ENCODE assay signal across 1 cellular context in the genomic region with DNA sequence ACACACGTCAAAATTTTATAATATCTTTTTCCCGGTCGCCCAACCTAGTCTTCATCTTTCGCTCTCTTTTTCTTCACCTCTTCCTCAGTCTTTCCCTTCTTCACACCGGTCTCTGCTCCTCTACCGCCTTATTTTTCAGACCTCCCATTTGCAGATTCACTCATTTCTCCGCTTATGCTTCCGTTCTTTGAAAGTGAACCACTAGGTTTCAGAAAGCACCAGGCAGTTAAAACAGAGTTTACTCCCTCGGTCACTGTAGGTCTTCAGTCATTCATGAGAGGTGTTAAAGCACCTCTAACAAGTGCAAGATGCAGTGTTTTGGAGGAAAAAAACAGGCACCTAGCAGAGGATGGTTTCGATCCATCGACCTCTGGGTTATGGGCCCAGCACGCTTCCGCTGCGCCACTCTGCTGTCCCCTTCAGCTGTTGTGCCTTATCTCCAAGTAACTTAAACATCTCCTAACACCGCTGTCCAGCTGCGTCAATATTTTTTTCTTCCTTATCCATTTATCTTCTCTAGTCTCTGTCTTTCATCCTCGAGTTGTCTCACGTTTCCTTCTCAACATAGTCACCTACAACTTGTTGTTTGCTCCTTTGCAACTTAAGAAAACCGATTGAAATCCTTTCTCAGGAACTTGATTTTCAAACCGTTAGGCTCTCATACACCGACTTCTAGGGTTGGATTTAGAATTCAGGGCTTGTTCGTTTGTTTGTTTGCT.
TF ChIP-seq lines count a peak whose summit lies in the region.

No MANE protein-coding gene starts in this region.

TF ChIP-seq in HepG2, 621 proteins besides CTCF, POLR2A, EP300 and RAD21 (continued from another document and continues in another):
- TF ChIP-seq SETDB1 (CRISPR knock-in tag; IDR thresholded peaks at IDR 0.05; ENCODE audit: borderline replicate concordance) (0 out of 2 replicates have a peak, but pooled peaks have one; percentile 20), ZKSCAN8 (CRISPR knock-in tag; IDR thresholded peaks at IDR 0.05; ENCODE audit: borderline replicate concordance) (peak; percentile 92), PRMT3 (CRISPR knock-in tag; IDR thresholded peaks at IDR 0.05; ENCODE audit: borderline replicate concordance, low read depth) (no peak; the same call in 1 of the 2 replicates), ISL2 (CRISPR knock-in tag; IDR thresholded peaks at IDR 0.05) (0 out of 2 replicates have a peak, but pooled peaks have one; percentile 26), SMAD3 (CRISPR knock-in tag; IDR thresholded peaks at IDR 0.05) (peak; percentile 93; the same call in 1 of the 2 replicates), CBX1 (IDR thresholded peaks at IDR 0.05; ENCODE audit: low read depth) (peak; percentile 47), KDM2A (CRISPR knock-in tag; IDR thresholded peaks at IDR 0.05; ENCODE audit: borderline replicate concordance, low read depth) (peak; percentile 94), ZNF225 (CRISPR knock-in tag; IDR thresholded peaks at IDR 0.05) (no peak), TCF7 (IDR thresholded peaks at IDR 0.05; ENCODE audit: low read depth) (no peak), YY1 (IDR thresholded peaks at IDR 0.05; ENCODE audit: insufficient read depth, insufficient replicate concordance, low read depth, low read length) (peak; percentile 24), SALL1 (CRISPR knock-in tag; IDR thresholded peaks at IDR 0.05) (peak; percentile 89), HDAC1 (CRISPR knock-in tag; IDR thresholded peaks at IDR 0.05) (peak; percentile 57), POLR2AphosphoS5 (IDR thresholded peaks at IDR 0.05; ENCODE audit: low read depth, low read length) (no peak), FOXP1 (IDR thresholded peaks at IDR 0.05) (0 out of 2 replicates have a peak, but pooled peaks have one; percentile 2), FOXP1 (CRISPR knock-in tag; IDR thresholded peaks at IDR 0.05) (peak; percentile 63; the same call in 1 of the 2 replicates), DNMT3B (CRISPR knock-in tag; conservative IDR thresholded peaks at IDR 0.05) (peak; percentile 72), ZSCAN20 (CRISPR knock-in tag; IDR thresholded peaks at IDR 0.05; ENCODE audit: borderline replicate concordance) (no peak), ZNF891 (CRISPR knock-in tag; IDR thresholded peaks at IDR 0.05) (no peak), SKI (IDR thresholded peaks at IDR 0.05; ENCODE audit: partially characterized antibody) (peak; percentile 24), ZNF546 (CRISPR knock-in tag; conservative IDR thresholded peaks at IDR 0.05) (no peak), RBFOX2 (IDR thresholded peaks at IDR 0.05; ENCODE audit: low read depth, low read length) (no peak), TP53 (CRISPR knock-in tag; conservative IDR thresholded peaks at IDR 0.05) (no peak), PCBP2 (optimal IDR thresholded peaks at IDR 0.05; ENCODE audit: low read depth, low read length, poor library complexity, severe bottlenecking) (no peak), ZNF24 (IDR thresholded peaks at IDR 0.05) (peak; percentile 98), ZNF557 (CRISPR knock-in tag; IDR thresholded peaks at IDR 0.05) (no peak), KLF11 (CRISPR knock-in tag; IDR thresholded peaks at IDR 0.05) (peak; percentile 95), ZNF878 (CRISPR knock-in tag; IDR thresholded peaks at IDR 0.05) (peak; percentile 62), MIER3 (CRISPR knock-in tag; IDR thresholded peaks at IDR 0.05; ENCODE audit: borderline replicate concordance) (peak; percentile 79), TMF1 (CRISPR knock-in tag; IDR thresholded peaks at IDR 0.05; ENCODE audit: low read depth) (0 out of 2 replicates have a peak, but pooled peaks have one; percentile 56), ZNF274 (CRISPR knock-in tag; IDR thresholded peaks at IDR 0.05) (no peak), ZBTB42 (CRISPR knock-in tag; IDR thresholded peaks at IDR 0.05) (peak; percentile 64; the same call in 1 of the 2 replicates), ZNF792 (CRISPR knock-in tag; IDR thresholded peaks at IDR 0.05) (peak; percentile 88; the same call in 1 of the 2 replicates), ELF1 (CRISPR knock-in tag; IDR thresholded peaks at IDR 0.05) (peak; percentile 36; the same call in 1 of the 2 replicates), CBX5 (CRISPR knock-in tag; IDR thresholded peaks at IDR 0.05; ENCODE audit: borderline replicate concordance) (peak; percentile 63; the same call in 1 of the 2 replicates), MIXL1 (CRISPR knock-in tag; IDR thresholded peaks at IDR 0.05) (peak; percentile 72; the same call in 1 of the 2 replicates), JUNB (CRISPR knock-in tag; IDR thresholded peaks at IDR 0.05; ENCODE audit: borderline replicate concordance) (0 out of 2 replicates have a peak, but pooled peaks have one; percentile 31), NKX3-1 (CRISPR knock-in tag; IDR thresholded peaks at IDR 0.05) (peak; percentile 40; the same call in 1 of the 2 replicates), ZNF562 (CRISPR knock-in tag; IDR thresholded peaks at IDR 0.05; ENCODE audit: borderline replicate concordance) (no peak), ZNF333 (CRISPR knock-in tag; IDR thresholded peaks at IDR 0.05; ENCODE audit: borderline replicate concordance) (peak; percentile 42; the same call in 1 of the 2 replicates), IKZF1 (IDR thresholded peaks at IDR 0.05) (no peak), ZMAT3 (CRISPR knock-in tag; conservative IDR thresholded peaks at IDR 0.05) (peak; percentile 94), ZNF556 (CRISPR knock-in tag; IDR thresholded peaks at IDR 0.05; ENCODE audit: borderline replicate concordance) (peak; percentile 70; the same call in 1 of the 2 replicates), ZFP41 (CRISPR knock-in tag; IDR thresholded peaks at IDR 0.05; ENCODE audit: borderline replicate concordance) (no peak), SMAD1 (CRISPR knock-in tag; IDR thresholded peaks at IDR 0.05; ENCODE audit: borderline replicate concordance, low read depth) (peak; percentile 76; the same call in 1 of the 2 replicates), ZNF441 (CRISPR knock-in tag; IDR thresholded peaks at IDR 0.05; ENCODE audit: borderline replicate concordance) (0 out of 2 replicates have a peak, but pooled peaks have one; percentile 42), KLF6 (CRISPR knock-in tag; IDR thresholded peaks at IDR 0.05) (peak; percentile 45; the same call in 1 of the 2 replicates), ZBTB38 (CRISPR knock-in tag; IDR thresholded peaks at IDR 0.05) (peak; percentile 49; the same call in 1 of the 2 replicates), ZNF230 (CRISPR knock-in tag; IDR thresholded peaks at IDR 0.05) (0 out of 2 replicates have a peak, but pooled peaks have one; percentile 28), PHF8 (CRISPR knock-in tag; IDR thresholded peaks at IDR 0.05) (no peak; the same call in 1 of the 2 replicates), SAFB2 (CRISPR knock-in tag; IDR thresholded peaks at IDR 0.05; ENCODE audit: borderline replicate concordance, low read depth) (no peak)
- TF ChIP-seq, protein P1, sequence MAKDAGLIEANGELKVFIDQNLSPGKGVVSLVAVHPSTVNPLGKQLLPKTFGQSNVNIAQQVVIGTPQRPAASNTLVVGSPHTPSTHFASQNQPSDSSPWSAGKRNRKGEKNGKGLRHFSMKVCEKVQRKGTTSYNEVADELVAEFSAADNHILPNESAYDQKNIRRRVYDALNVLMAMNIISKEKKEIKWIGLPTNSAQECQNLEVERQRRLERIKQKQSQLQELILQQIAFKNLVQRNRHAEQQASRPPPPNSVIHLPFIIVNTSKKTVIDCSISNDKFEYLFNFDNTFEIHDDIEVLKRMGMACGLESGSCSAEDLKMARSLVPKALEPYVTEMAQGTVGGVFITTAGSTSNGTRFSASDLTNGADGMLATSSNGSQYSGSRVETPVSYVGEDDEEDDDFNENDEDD (CRISPR knock-in tag; IDR thresholded peaks at IDR 0.05; ENCODE audit: borderline replicate concordance), result peak; percentile 37; the same call in 1 of the 2 replicates
- TF ChIP-seq, protein P2, sequence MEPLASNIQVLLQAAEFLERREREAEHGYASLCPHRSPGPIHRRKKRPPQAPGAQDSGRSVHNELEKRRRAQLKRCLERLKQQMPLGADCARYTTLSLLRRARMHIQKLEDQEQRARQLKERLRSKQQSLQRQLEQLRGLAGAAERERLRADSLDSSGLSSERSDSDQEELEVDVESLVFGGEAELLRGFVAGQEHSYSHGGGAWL (CRISPR knock-in tag; IDR thresholded peaks at IDR 0.05), result 0 out of 2 replicates have a peak, but pooled peaks have one; percentile 73
- TF ChIP-seq, protein P3, sequence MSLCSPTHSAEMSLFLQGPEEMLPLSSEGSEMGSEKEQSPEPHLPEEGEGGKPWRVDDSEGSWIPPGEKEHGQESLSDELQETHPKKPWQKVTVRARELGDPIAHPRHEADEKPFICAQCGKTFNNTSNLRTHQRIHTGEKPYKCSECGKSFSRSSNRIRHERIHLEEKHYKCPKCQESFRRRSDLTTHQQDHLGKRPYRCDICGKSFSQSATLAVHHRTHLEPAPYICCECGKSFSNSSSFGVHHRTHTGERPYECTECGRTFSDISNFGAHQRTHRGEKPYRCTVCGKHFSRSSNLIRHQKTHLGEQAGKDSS (CRISPR knock-in tag; IDR thresholded peaks at IDR 0.05; ENCODE audit: borderline replicate concordance, low read depth), result no peak
- TF ChIP-seq, protein P4, sequence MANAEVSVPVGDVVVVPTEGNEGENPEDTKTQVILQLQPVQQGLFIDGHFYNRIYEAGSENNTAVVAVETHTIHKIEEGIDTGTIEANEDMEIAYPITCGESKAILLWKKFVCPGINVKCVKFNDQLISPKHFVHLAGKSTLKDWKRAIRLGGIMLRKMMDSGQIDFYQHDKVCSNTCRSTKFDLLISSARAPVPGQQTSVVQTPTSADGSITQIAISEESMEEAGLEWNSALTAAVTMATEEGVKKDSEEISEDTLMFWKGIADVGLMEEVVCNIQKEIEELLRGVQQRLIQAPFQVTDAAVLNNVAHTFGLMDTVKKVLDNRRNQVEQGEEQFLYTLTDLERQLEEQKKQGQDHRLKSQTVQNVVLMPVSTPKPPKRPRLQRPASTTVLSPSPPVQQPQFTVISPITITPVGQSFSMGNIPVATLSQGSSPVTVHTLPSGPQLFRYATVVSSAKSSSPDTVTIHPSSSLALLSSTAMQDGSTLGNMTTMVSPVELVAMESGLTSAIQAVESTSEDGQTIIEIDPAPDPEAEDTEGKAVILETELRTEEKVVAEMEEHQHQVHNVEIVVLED (CRISPR knock-in tag; IDR thresholded peaks at IDR 0.05; ENCODE audit: borderline replicate concordance), result no peak
- TF ChIP-seq, protein P5, sequence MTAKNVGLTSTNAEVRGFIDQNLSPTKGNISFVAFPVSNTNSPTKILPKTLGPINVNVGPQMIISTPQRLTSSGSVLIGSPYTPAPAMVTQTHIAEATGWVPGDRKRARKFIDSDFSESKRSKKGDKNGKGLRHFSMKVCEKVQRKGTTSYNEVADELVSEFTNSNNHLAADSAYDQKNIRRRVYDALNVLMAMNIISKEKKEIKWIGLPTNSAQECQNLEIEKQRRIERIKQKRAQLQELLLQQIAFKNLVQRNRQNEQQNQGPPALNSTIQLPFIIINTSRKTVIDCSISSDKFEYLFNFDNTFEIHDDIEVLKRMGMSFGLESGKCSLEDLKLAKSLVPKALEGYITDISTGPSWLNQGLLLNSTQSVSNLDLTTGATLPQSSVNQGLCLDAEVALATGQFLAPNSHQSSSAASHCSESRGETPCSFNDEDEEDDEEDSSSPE (CRISPR knock-in tag; IDR thresholded peaks at IDR 0.05), result peak; percentile 50; the same call in 1 of the 2 replicates
- TF ChIP-seq, protein P6, sequence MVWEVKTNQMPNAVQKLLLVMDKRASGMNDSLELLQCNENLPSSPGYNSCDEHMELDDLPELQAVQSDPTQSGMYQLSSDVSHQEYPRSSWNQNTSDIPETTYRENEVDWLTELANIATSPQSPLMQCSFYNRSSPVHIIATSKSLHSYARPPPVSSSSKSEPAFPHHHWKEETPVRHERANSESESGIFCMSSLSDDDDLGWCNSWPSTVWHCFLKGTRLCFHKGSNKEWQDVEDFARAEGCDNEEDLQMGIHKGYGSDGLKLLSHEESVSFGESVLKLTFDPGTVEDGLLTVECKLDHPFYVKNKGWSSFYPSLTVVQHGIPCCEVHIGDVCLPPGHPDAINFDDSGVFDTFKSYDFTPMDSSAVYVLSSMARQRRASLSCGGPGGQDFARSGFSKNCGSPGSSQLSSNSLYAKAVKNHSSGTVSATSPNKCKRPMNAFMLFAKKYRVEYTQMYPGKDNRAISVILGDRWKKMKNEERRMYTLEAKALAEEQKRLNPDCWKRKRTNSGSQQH (CRISPR knock-in tag; IDR thresholded peaks at IDR 0.05; ENCODE audit: low read depth), result no peak; the same call in 1 of the 2 replicates
- TF ChIP-seq, protein P7, sequence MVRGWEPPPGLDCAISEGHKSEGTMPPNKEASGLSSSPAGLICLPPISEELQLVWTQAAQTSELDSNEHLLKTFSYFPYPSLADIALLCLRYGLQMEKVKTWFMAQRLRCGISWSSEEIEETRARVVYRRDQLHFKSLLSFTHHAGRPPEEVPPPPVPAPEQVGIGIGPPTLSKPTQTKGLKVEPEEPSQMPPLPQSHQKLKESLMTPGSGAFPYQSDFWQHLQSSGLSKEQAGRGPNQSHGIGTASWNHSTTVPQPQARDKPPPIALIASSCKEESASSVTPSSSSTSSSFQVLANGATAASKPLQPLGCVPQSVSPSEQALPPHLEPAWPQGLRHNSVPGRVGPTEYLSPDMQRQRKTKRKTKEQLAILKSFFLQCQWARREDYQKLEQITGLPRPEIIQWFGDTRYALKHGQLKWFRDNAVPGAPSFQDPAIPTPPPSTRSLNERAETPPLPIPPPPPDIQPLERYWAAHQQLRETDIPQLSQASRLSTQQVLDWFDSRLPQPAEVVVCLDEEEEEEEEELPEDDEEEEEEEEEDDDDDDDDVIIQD (CRISPR knock-in tag; IDR thresholded peaks at IDR 0.05; ENCODE audit: low read depth), result 0 out of 2 replicates have a peak, but pooled peaks have one; percentile 52
- TF ChIP-seq, protein P8, sequence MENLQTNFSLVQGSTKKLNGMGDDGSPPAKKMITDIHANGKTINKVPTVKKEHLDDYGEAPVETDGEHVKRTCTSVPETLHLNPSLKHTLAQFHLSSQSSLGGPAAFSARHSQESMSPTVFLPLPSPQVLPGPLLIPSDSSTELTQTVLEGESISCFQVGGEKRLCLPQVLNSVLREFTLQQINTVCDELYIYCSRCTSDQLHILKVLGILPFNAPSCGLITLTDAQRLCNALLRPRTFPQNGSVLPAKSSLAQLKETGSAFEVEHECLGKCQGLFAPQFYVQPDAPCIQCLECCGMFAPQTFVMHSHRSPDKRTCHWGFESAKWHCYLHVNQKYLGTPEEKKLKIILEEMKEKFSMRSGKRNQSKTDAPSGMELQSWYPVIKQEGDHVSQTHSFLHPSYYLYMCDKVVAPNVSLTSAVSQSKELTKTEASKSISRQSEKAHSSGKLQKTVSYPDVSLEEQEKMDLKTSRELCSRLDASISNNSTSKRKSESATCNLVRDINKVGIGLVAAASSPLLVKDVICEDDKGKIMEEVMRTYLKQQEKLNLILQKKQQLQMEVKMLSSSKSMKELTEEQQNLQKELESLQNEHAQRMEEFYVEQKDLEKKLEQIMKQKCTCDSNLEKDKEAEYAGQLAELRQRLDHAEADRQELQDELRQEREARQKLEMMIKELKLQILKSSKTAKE (CRISPR knock-in tag; IDR thresholded peaks at IDR 0.05; ENCODE audit: borderline replicate concordance), result no peak; the same call in 1 of the 2 replicates
- TF ChIP-seq, protein P9, sequence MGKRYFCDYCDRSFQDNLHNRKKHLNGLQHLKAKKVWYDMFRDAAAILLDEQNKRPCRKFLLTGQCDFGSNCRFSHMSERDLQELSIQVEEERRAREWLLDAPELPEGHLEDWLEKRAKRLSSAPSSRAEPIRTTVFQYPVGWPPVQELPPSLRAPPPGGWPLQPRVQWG (CRISPR knock-in tag; IDR thresholded peaks at IDR 0.05; ENCODE audit: borderline replicate concordance, low read depth), result no peak
